In genomic region chr7:76560157-76560556, GRCh38 we compare ENCODE assay signal across 6 cellular contexts. TPM values are rescaled to one million over a fixed set of nuclear protein-coding genes. Genes with fewer than 3 reads are reported as not detected.
"Had no signal": no experiment of that assay in that cellular context is flagged by ENCODE, and none has a peak within 500 bp of the region (broad histone marks: within the 10 kb centered on the region; RNA-seq: fewer than 3 reads in every experiment).

No MANE protein-coding gene starts in this region.

RNA-seq across cellular contexts. Expression of gene SPDYE16, which starts 17.1 kb away (rescaled TPM):
- total RNA-seq: NCI-H460, PC-9, Right ventricle myocardium superior, RPMI7951, SJSA1 had no signal

RNA-seq across cellular contexts. Expression of gene UPK3B, which starts 49.8 kb away (rescaled TPM):
- total RNA-seq: RPMI7951 had no signal
- polyA plus RNA-seq: SK-N-SH had no signal
